Comparison of ENCODE assay signal across 7 cellular contexts in genomic region chr1:234214129-234214910, GRCh38.
DNase-seq lines count a peak whose midpoint lies in the region; ATAC-seq and TF ChIP-seq lines count a peak whose summit lies in the region.

No MANE protein-coding gene starts in this region.

- H3K4me3 Mint-ChIP-seq in dendritic cell treated with granulocyte-macrophage colony-stimulating factor and Interleukin-4, amounts not matched to agents 40 ng/mL and 50 ng/mL, for 4 days: peak overlapping the region; percentile 85
- peak overlapping the region; percentile 63 for H3K4me3 Mint-ChIP-seq in mesothelial cell of epicardium

- peak in 3 of 5 donors; percentile 7 to 71 (median 19) for DNase-seq in T-helper 1 cell
- DNase-seq in mesothelial cell of epicardium (ENCODE audit: low spot score in 2 of 2, unreplicated experiment in 2 of 2): peak in 1 of 2 experiments; percentile 53
- DNase-seq in suprapubic skin (ENCODE audit: low spot score in 2 of 2): no peak

- H3K27me3 ChIP-seq in suprapubic skin: peaks cover 33% of the 10 kb centered on the region

- H3K27ac Mint-ChIP-seq in dendritic cell treated with granulocyte-macrophage colony-stimulating factor and Interleukin-4, amounts not matched to agents 40 ng/mL and 50 ng/mL, for 4 days: peak overlapping the region; percentile 76
- no peak overlapping the region for H3K27ac Mint-ChIP-seq in mesothelial cell of epicardium

- no peaks in the 10 kb centered on the region for H3K9me3 ChIP-seq in suprapubic skin

- peaks cover 20% of the 10 kb centered on the region for H3K4me1 ChIP-seq in suprapubic skin

- H3K27me3 Mint-ChIP-seq in dendritic cell treated with granulocyte-macrophage colony-stimulating factor and Interleukin-4, amounts not matched to agents 40 ng/mL and 50 ng/mL, for 4 days: peaks cover 22% of the 10 kb centered on the region
- H3K27me3 Mint-ChIP-seq in mesothelial cell of epicardium (ENCODE audit: low read depth): peaks cover 67% of the 10 kb centered on the region

- WGBS in suprapubic skin: 0% methylated on average over 17 of the region's 69 CpGs

- TF ChIP-seq EP300 in suprapubic skin (IDR thresholded peaks at IDR 0.05): no peak

- peaks cover 39% of the 10 kb centered on the region for H3K4me1 Mint-ChIP-seq in dendritic cell treated with granulocyte-macrophage colony-stimulating factor and Interleukin-4, amounts not matched to agents 40 ng/mL and 50 ng/mL, for 4 days (ENCODE audit: low read depth)
- peaks cover 4% of the 10 kb centered on the region for H3K4me1 Mint-ChIP-seq in mesothelial cell of epicardium

- TF ChIP-seq CTCF in mesothelial cell of epicardium (IDR thresholded peaks at IDR 0.05; ENCODE audit: unreplicated experiment): no peak
- no peak for TF ChIP-seq CTCF in suprapubic skin (IDR thresholded peaks at IDR 0.05)

- intact Hi-C loops in dendritic cell treated with granulocyte-macrophage colony-stimulating factor and Interleukin-4, amounts not matched to agents 40 ng/mL and 50 ng/mL, for 4 days (cut with micrococcal nuclease): no loop called here

- no peak for TF ChIP-seq POLR2A in suprapubic skin (IDR thresholded peaks at IDR 0.05)

- ATAC-seq in GM18511 (IDR thresholded peaks at IDR 0.05; ENCODE audit: unreplicated experiment): peak; percentile 46
- ATAC-seq in HG03066 (IDR thresholded peaks at IDR 0.05; ENCODE audit: low read depth, unreplicated experiment): peak; percentile 42
- ATAC-seq in GM21515 (IDR thresholded peaks at IDR 0.05; ENCODE audit: unreplicated experiment): no peak

- H3K4me3 ChIP-seq in suprapubic skin: peak overlapping the region; percentile 47

- H3K36me3 ChIP-seq in suprapubic skin: no peaks in the 10 kb centered on the region

- H3K9me3 Mint-ChIP-seq in dendritic cell treated with granulocyte-macrophage colony-stimulating factor and Interleukin-4, amounts not matched to agents 40 ng/mL and 50 ng/mL, for 4 days: no peaks in the 10 kb centered on the region
- peaks cover 15% of the 10 kb centered on the region for H3K9me3 Mint-ChIP-seq in mesothelial cell of epicardium

- H3K27ac ChIP-seq in suprapubic skin: no peak overlapping the region

- H3K36me3 Mint-ChIP-seq in dendritic cell treated with granulocyte-macrophage colony-stimulating factor and Interleukin-4, amounts not matched to agents 40 ng/mL and 50 ng/mL, for 4 days (ENCODE audit: low read depth): peaks cover 6% of the 10 kb centered on the region
- H3K36me3 Mint-ChIP-seq in mesothelial cell of epicardium: no peaks in the 10 kb centered on the region

Comparison
In these comparisons a context has a peak if more than half of its experiments do, and no peak if none do; other contexts are left out.
1. DNase-seq: peak in T-helper 1 cell (3 of 5); none in suprapubic skin (0 of 2).